In genomic region chr2:165357758-165358157, GRCh38 we compare ENCODE assay signal across 10 cellular contexts.
DNase-seq lines count a peak whose midpoint lies in the region; ATAC-seq and TF ChIP-seq lines count a peak whose summit lies in the region.
"Had no signal": no experiment of that assay in that cellular context is flagged by ENCODE, and none has a peak within 500 bp of the region (broad histone marks: within the 10 kb centered on the region; RNA-seq: fewer than 3 reads in every experiment).

No MANE protein-coding gene starts in this region.

- 17 to 23% (median 19%) methylated on average over 2 of the region's 2 CpGs for WGBS in stomach, 5 donors

- no peaks in the 10 kb centered on the region for H3K27me3 Mint-ChIP-seq in CD4-positive, alpha-beta memory T cell

- H3K79me2 ChIP-seq in DND-41 (ENCODE audit: insufficient read depth, low read length) (no peaks in the 10 kb centered on the region), Loucy (ENCODE audit: insufficient read depth, low read length) (no peaks in the 10 kb centered on the region)

- ATAC-seq in DND-41 (ENCODE audit: insufficient read depth, low read depth) (peak; percentile 54; the same call in 2 of the 3 replicates), GM21786 (IDR thresholded peaks at IDR 0.05; ENCODE audit: unreplicated experiment) (peak; percentile 94)

- H3K4me3 Mint-ChIP-seq in CD4-positive, alpha-beta memory T cell = no peak overlapping the region

- no peak for DNase-seq in DND-41
- DNase-seq in fibroblast of the conjunctiva (ENCODE audit: low read depth) = peak; percentile 62
- no peak for DNase-seq in occipital lobe (lab: John Stamatoyannopoulos, UW)
- no peak for DNase-seq in stomach
- no peak for DNase-seq in CD4-positive, alpha-beta memory T cell
- DNase-seq in GF-D8 (lab: John Stamatoyannopoulos, UW) = no peak
- DNase-seq: transverse colon had no signal

- H3K9me3 ChIP-seq in DND-41 (ENCODE audit: insufficient read depth, low read length, severe bottlenecking) = no peaks in the 10 kb centered on the region
- H3K9me3 ChIP-seq in Loucy (ENCODE audit: insufficient read depth, low read depth, low read length) = no peaks in the 10 kb centered on the region
- H3K9me3 ChIP-seq in stomach = no peaks in the 10 kb centered on the region
- H3K9me3 ChIP-seq in CD4-positive, alpha-beta memory T cell (ENCODE audit: control insufficient read depth in 1 of 2, low read length in 2 of 2) = no peaks in the 10 kb centered on the region
- H3K9me3 ChIP-seq: neutrophil, transverse colon had no signal

- no peak overlapping the region for H2AFZ ChIP-seq in DND-41 (ENCODE audit: low read depth, low read length)
- H2AFZ ChIP-seq in Loucy (ENCODE audit: low read length) = 0 out of 2 replicates have a peak overlapping the region, but pooled peaks have one; percentile 4

- H3F3A ChIP-seq in Loucy (ENCODE audit: low read depth) = 0 out of 2 replicates have a peak, but pooled peaks cover 3% of the 10 kb centered on the region

- H3K4me1 ChIP-seq in DND-41 (ENCODE audit: insufficient read depth, low read length) = no peaks in the 10 kb centered on the region
- peaks cover 9% of the 10 kb centered on the region for H3K4me1 ChIP-seq in Loucy (ENCODE audit: insufficient read depth, low read length, poor library complexity, severe bottlenecking)
- H3K4me1 ChIP-seq in stomach = no peaks in the 10 kb centered on the region
- no peaks in the 10 kb centered on the region for H3K4me1 ChIP-seq in CD4-positive, alpha-beta memory T cell (ENCODE audit: insufficient read depth, low read length)
- H3K4me1 ChIP-seq: transverse colon had no signal

- TF ChIP-seq EP300 in stomach (IDR thresholded peaks at IDR 0.05) = no peak

- no peaks in the 10 kb centered on the region for H3K27me3 ChIP-seq in DND-41 (ENCODE audit: insufficient read depth, low read length, poor library complexity)
- no peaks in the 10 kb centered on the region for H3K27me3 ChIP-seq in Loucy (ENCODE audit: insufficient read depth, low read length, poor library complexity, severe bottlenecking)
- no peaks in the 10 kb centered on the region for H3K27me3 ChIP-seq in stomach
- no peaks in the 10 kb centered on the region for H3K27me3 ChIP-seq in CD4-positive, alpha-beta memory T cell (ENCODE audit: insufficient read depth, low read length)
- H3K27me3 ChIP-seq: neutrophil, transverse colon had no signal

- CTCF ChIA-PET in CD4-positive, alpha-beta memory T cell (lab: Charles Lee; ENCODE audit: partially characterized antibody) = no interaction called here

- H3K36me3 ChIP-seq in DND-41 (ENCODE audit: insufficient read depth, low read length) (no peaks in the 10 kb centered on the region), Loucy (ENCODE audit: insufficient read depth, low read length) (no peaks in the 10 kb centered on the region), stomach (no peaks in the 10 kb centered on the region)
- no peaks in the 10 kb centered on the region for H3K36me3 ChIP-seq in CD4-positive, alpha-beta memory T cell (ENCODE audit: insufficient read depth, low read length)
- H3K36me3 ChIP-seq: neutrophil, transverse colon had no signal

- no peaks in the 10 kb centered on the region for H3K4me1 Mint-ChIP-seq in CD4-positive, alpha-beta memory T cell

- H4K20me1 ChIP-seq in DND-41 (ENCODE audit: insufficient read depth, low read length) (no peaks in the 10 kb centered on the region), Loucy (ENCODE audit: insufficient read depth, low read length, poor library complexity, severe bottlenecking) (no peaks in the 10 kb centered on the region)

- TF ChIP-seq POLR2A in stomach (IDR thresholded peaks at IDR 0.05) = no peak

- H3K9me2 ChIP-seq in Loucy (replicated peaks; ENCODE audit: low read depth, low read length) = no peaks in the 10 kb centered on the region

- H3K4me2 ChIP-seq in DND-41 (ENCODE audit: insufficient read depth, low read length) (no peak overlapping the region), Loucy (ENCODE audit: low read depth, low read length, poor library complexity, severe bottlenecking) (no peak overlapping the region)

- no peak overlapping the region for H3K27ac ChIP-seq in DND-41 (ENCODE audit: low read length)
- no peak overlapping the region for H3K27ac ChIP-seq in stomach
- H3K27ac ChIP-seq in CD4-positive, alpha-beta memory T cell (ENCODE audit: low read depth, low read length) = no peak overlapping the region
- H3K27ac ChIP-seq: neutrophil, transverse colon had no signal

- H3K9me3 Mint-ChIP-seq in CD4-positive, alpha-beta memory T cell = no peaks in the 10 kb centered on the region

- H3K27ac Mint-ChIP-seq in CD4-positive, alpha-beta memory T cell = no peak overlapping the region

- TF ChIP-seq CTCF in DND-41 (IDR thresholded peaks at IDR 0.05; ENCODE audit: borderline replicate concordance, extremely low read depth, low read length, poor library complexity, severe bottlenecking) (no peak), Loucy (conservative IDR thresholded peaks at IDR 0.05; ENCODE audit: low read length) (no peak), stomach (IDR thresholded peaks at IDR 0.05) (no peak)

- H3K9ac ChIP-seq in DND-41 (ENCODE audit: low read depth, low read length) (no peak overlapping the region), Loucy (ENCODE audit: low read depth, low read length, poor library complexity, severe bottlenecking) (no peak overlapping the region)

- no peak overlapping the region for H3K4me3 ChIP-seq in DND-41 (ENCODE audit: low read depth in 1 of 2, low read length in 2 of 2)
- H3K4me3 ChIP-seq in Loucy (ENCODE audit: low read length, poor library complexity, severe bottlenecking) = no peak overlapping the region
- H3K4me3 ChIP-seq in stomach = no peak overlapping the region
- H3K4me3 ChIP-seq in CD4-positive, alpha-beta memory T cell (ENCODE audit: low read length in 2 of 2) = no peak overlapping the region
- H3K4me3 ChIP-seq: transverse colon had no signal

- POLR2A ChIA-PET in CD4-positive, alpha-beta memory T cell (lab: Charles Lee; ENCODE audit: partially characterized antibody) = no interaction called here

- no peaks in the 10 kb centered on the region for H3K36me3 Mint-ChIP-seq in CD4-positive, alpha-beta memory T cell

- intact Hi-C loops in stomach (cut with DNase I; ENCODE audit: low total_unique reads) = no loop called here
- intact Hi-C loops in CD4-positive, alpha-beta memory T cell (cut with micrococcal nuclease) = no loop called here
